8 cellular contexts compared by ENCODE assay signal in genomic region chr1:244047739-244048565, GRCh38. TPM values are rescaled to one million over a fixed set of nuclear protein-coding genes. Genes with fewer than 3 reads are reported as not detected.
DNase-seq lines count a peak whose midpoint lies in the region; ATAC-seq, FAIRE-seq and TF ChIP-seq lines count a peak whose summit lies in the region.

No MANE protein-coding gene starts in this region.

- H2BK12ac ChIP-seq in H1 (ENCODE audit: low read depth, low read length): no peak overlapping the region; the same call in 1 of the 2 replicates

- H3K56ac ChIP-seq in H1 (replicated peaks; ENCODE audit: insufficient read length, low read depth, low read length) (no peak overlapping the region), mesendoderm (ENCODE audit: low read length) (peak overlapping the region; percentile 94)

- H3K23ac ChIP-seq in H1 (ENCODE audit: insufficient read length) (no peak overlapping the region), mesendoderm (ENCODE audit: low read length) (no peak overlapping the region)

- H2BK20ac ChIP-seq in H1 (ENCODE audit: low read length): no peak overlapping the region

- H3K9ac ChIP-seq in H1 (replicated peaks in 1 of 4; ENCODE audit: extremely low read depth in 1 of 4, low read depth in 3 of 4, low read length in 3 of 4): peak overlapping the region in 3 of 4 experiments; percentile 52 to 77 (median 74); a peak in 6 of 7 replicates
- peak overlapping the region; percentile 87 for H3K9ac ChIP-seq in mesendoderm (ENCODE audit: low read length)

- H2AFZ ChIP-seq in H1 (ENCODE audit: low read length): peak overlapping the region; percentile 84

- FAIRE-seq in HTR-8/SVneo (lab: Jason Lieb, UNC) (peak; percentile 97), H1 (lab: Jason Lieb, UNC) (no peak)

- no peak overlapping the region for H4K91ac ChIP-seq in H1 (replicated peaks; ENCODE audit: insufficient read length, low read length)

- TF ChIP-seq POLR2A in H1 (IDR thresholded peaks at IDR 0.05; ENCODE audit: control extremely low read depth in 1 of 2, low read depth in 2 of 2, low read length in 2 of 2): peak in 1 of 2 experiments; percentile 45; a peak in 2 of 3 replicates

- H4K20me1 ChIP-seq in H1 (replicated peaks in 1 of 2; ENCODE audit: control insufficient read depth in 1 of 2, insufficient read depth in 2 of 2, low read length in 2 of 2): peaks cover 8 to 13% of the 10 kb centered on the region in 2 experiments

- peaks cover 14% of the 10 kb centered on the region for H3K23me2 ChIP-seq in H1 (ENCODE audit: low read depth, low read length)

- no peak overlapping the region for H2BK15ac ChIP-seq in H1 (ENCODE audit: low read length)
- no peak overlapping the region for H2BK15ac ChIP-seq in mesendoderm (replicated peaks; ENCODE audit: low read depth)

- no peaks in the 10 kb centered on the region for H3K4me1 Mint-ChIP-seq in Caco-2 (ENCODE audit: low read depth, unreplicated experiment)
- H3K4me1 Mint-ChIP-seq in activated CD8-positive, alpha-beta memory T cell treated with anti-CD3 and anti-CD28 coated beads, Interleukin-2, amount 10 ng/mL, durations not matched to agents 7 days and 5 days: peaks cover 23% of the 10 kb centered on the region

- H3K4me3 Mint-ChIP-seq in Caco-2 (ENCODE audit: unreplicated experiment): peak overlapping the region; percentile 85
- H3K4me3 Mint-ChIP-seq in activated CD8-positive, alpha-beta memory T cell treated with anti-CD3 and anti-CD28 coated beads, Interleukin-2, amount 10 ng/mL, durations not matched to agents 7 days and 5 days: peak overlapping the region; percentile 92

- no peaks in the 10 kb centered on the region for H3K9me3 Mint-ChIP-seq in Caco-2 (ENCODE audit: unreplicated experiment)
- no peaks in the 10 kb centered on the region for H3K9me3 Mint-ChIP-seq in activated CD8-positive, alpha-beta memory T cell treated with anti-CD3 and anti-CD28 coated beads, Interleukin-2, amount 10 ng/mL, durations not matched to agents 7 days and 5 days (ENCODE audit: low read depth)

- H3K18ac ChIP-seq in H1 (ENCODE audit: extremely low read depth, low read length) (no peak overlapping the region; the same call in 1 of the 2 replicates), mesendoderm (ENCODE audit: low read length) (no peak overlapping the region)

- H3K4ac ChIP-seq in H1 (replicated peaks; ENCODE audit: insufficient read length, low read depth, low read length) (no peak overlapping the region), mesendoderm (ENCODE audit: low read depth, low read length) (no peak overlapping the region)

- H3K9me3 ChIP-seq in Caco-2: no peaks in the 10 kb centered on the region
- H3K9me3 ChIP-seq in H1 (ENCODE audit: insufficient read depth in 2 of 2, low read depth in 1 of 2, low read length in 1 of 2): no peaks in the 10 kb centered on the region

- H4K8ac ChIP-seq in H1 (ENCODE audit: extremely low read depth, insufficient read depth, low read length): peak overlapping the region; percentile 94
- H4K8ac ChIP-seq in mesendoderm (ENCODE audit: low read depth, low read length): no peak overlapping the region

- peaks cover 10% of the 10 kb centered on the region for H3K27me3 Mint-ChIP-seq in Caco-2 (ENCODE audit: insufficient read depth, unreplicated experiment)
- peaks cover 39% of the 10 kb centered on the region for H3K27me3 Mint-ChIP-seq in activated CD8-positive, alpha-beta memory T cell treated with anti-CD3 and anti-CD28 coated beads, Interleukin-2, amount 10 ng/mL, durations not matched to agents 7 days and 5 days

- H3K4me2 ChIP-seq in H1 (ENCODE audit: insufficient read depth in 1 of 2, low read depth in 2 of 2, low read length in 2 of 2) (peak overlapping the region; percentile 81 to 87), mesendoderm (ENCODE audit: low read length) (peak overlapping the region; percentile 95)

- H3K4me1 ChIP-seq in Caco-2: 0 out of 2 replicates have a peak, but pooled peaks cover 11% of the 10 kb centered on the region
- peaks cover 3 to 18% (median 9%) of the 10 kb centered on the region in 4 experiments; a peak in 6 of 7 replicates for H3K4me1 ChIP-seq in H1 (replicated peaks in 1 of 4; ENCODE audit: control insufficient read depth in 3 of 4, insufficient read depth in 4 of 4, low read length in 3 of 4)
- H3K4me1 ChIP-seq in mesendoderm (ENCODE audit: control insufficient read depth, low read depth, low read length): peaks cover 4% of the 10 kb centered on the region

- no peak overlapping the region for H4K5ac ChIP-seq in H1 (ENCODE audit: insufficient read length, low read depth, low read length)
- H4K5ac ChIP-seq in mesendoderm (ENCODE audit: low read length): no peak overlapping the region

- H3K27ac Mint-ChIP-seq in Caco-2 (ENCODE audit: unreplicated experiment): peak overlapping the region; percentile 57
- peak overlapping the region; percentile 97 for H3K27ac Mint-ChIP-seq in activated CD8-positive, alpha-beta memory T cell treated with anti-CD3 and anti-CD28 coated beads, Interleukin-2, amount 10 ng/mL, durations not matched to agents 7 days and 5 days

- no peak for TF ChIP-seq EP300 in H1 (IDR thresholded peaks at IDR 0.05; ENCODE audit: borderline replicate concordance in 1 of 2, low read depth in 2 of 2, low read length in 2 of 2)

- no peak overlapping the region for H2BK120ac ChIP-seq in H1 (replicated peaks; ENCODE audit: low read depth, low read length)
- no peak overlapping the region for H2BK120ac ChIP-seq in mesendoderm (ENCODE audit: low read depth, low read length)

- POLR2A ChIA-PET in Caco-2 (lab: Charles Lee) (interaction anchor here (0.6 to 0.7 kb wide), 6 partner anchors 25 to 493 kb away, joined by 3 to 9 read pairs (median 4); no protein-coding TSS in a partner anchor), H1 (lab: Charles Lee; ENCODE audit: partially characterized antibody) (interaction anchor here (0.6 to 1.0 kb wide), 3 partner anchors 18 to 556 kb away, joined by 3 read pairs; no protein-coding TSS in a partner anchor)

- TF ChIP-seq RAD21 in H1 (IDR thresholded peaks at IDR 0.05 in 1 of 2, conservative IDR thresholded peaks at IDR 0.05 in 1 of 2; ENCODE audit: low read depth in 2 of 2, low read length in 2 of 2): no peak

- 1% methylated on average over 53 of the region's 81 CpGs; no CpG with 5 or more reads in 1 of the 2 experiments for WGBS in H1 (ENCODE audit: extremely low coverage in 1 of 2, insufficient coverage in 1 of 2, insufficient read length in 1 of 2, insufficient replicate concordance in 2 of 2, low coverage in 1 of 2, low lambda C conversion rate in 2 of 2, missing lambda C conversion rate in 1 of 2), 2 experiments
- WGBS in mesendoderm (ENCODE audit: extremely low coverage, insufficient coverage, low lambda C conversion rate): no CpG with 5 or more reads among the region's 81 CpGs

- no peak overlapping the region for H3K14ac ChIP-seq in H1 (ENCODE audit: insufficient read length)

- TF ChIP-seq CTCF in Caco-2 (IDR thresholded peaks at IDR 0.05; ENCODE audit: insufficient read depth in 1 of 2, low read depth in 1 of 2, low read length in 1 of 2, severe bottlenecking in 1 of 2, unreplicated experiment in 1 of 2): no peak
- no peak for TF ChIP-seq CTCF in H1 (IDR thresholded peaks at IDR 0.05; ENCODE audit: control extremely low read depth in 1 of 3, insufficient read depth in 1 of 3, low read depth in 1 of 3, low read length in 3 of 3)

- H2BK5ac ChIP-seq in H1 (ENCODE audit: low read depth, low read length): no peak overlapping the region; the same call in 1 of the 2 replicates
- H2BK5ac ChIP-seq in mesendoderm (ENCODE audit: low read length): peak overlapping the region; percentile 35

- CTCF ChIA-PET in Caco-2 (lab: Charles Lee): interaction anchor here (0.5 to 0.7 kb wide), 3 partner anchors 72 to 209 kb away, joined by 4 to 5 read pairs (median 5); no protein-coding TSS in a partner anchor
- CTCF ChIA-PET in activated CD8-positive, alpha-beta memory T cell treated with anti-CD3 and anti-CD28 coated beads, Interleukin-2, amount 10 ng/mL, durations not matched to agents 7 days and 5 days (lab: Charles Lee): interaction anchor here (1.0 to 2.0 kb wide), 3 partner anchors 10 to 273 kb away, joined by 3 to 6 read pairs (median 4); no protein-coding TSS in a partner anchor
- CTCF ChIA-PET in H1 (lab: Charles Lee; ENCODE audit: partially characterized antibody): interaction anchor here (1.6 kb wide), 1 partner anchor 25 kb away, joined by 3 read pairs; no protein-coding TSS in a partner anchor

- H3K27me3 ChIP-seq in Caco-2 (replicated peaks; ENCODE audit: control insufficient read depth, insufficient read depth, low read length) (no peaks in the 10 kb centered on the region), H1 (replicated peaks in 1 of 4; ENCODE audit: control insufficient read depth in 3 of 4, extremely low read depth in 1 of 4, insufficient read depth in 3 of 4, low read length in 3 of 4) (peaks cover 0 to 8% (median 5%) of the 10 kb centered on the region in 4 experiments; a peak in 3 of 7 replicates), mesendoderm (ENCODE audit: insufficient read depth, low read length, poor library complexity) (no peaks in the 10 kb centered on the region)

- intact Hi-C loops in Caco-2 (cut with micrococcal nuclease; ENCODE audit: unreplicated experiment): loop anchor here (1.0 to 10.0 kb wide), 4 partner anchors 41 to 225 kb away; partner anchors contain the start of gene AKT3

- DNase-seq in Caco-2 (peak; percentile 97 to 99), HTR-8/SVneo (ENCODE audit: insufficient read length, low spot score) (peak; percentile 96), NOMO-1 treated with DMSO at 0.1 percent for 48 hours (lab: John Stamatoyannopoulos, UW; ENCODE audit: unreplicated experiment) (peak; percentile 98), H1 (ENCODE audit: low read depth in 1 of 2, low spot score in 2 of 2) (peak; percentile 87 to 97), mesendoderm (peak; percentile 100)
- peak; percentile 99 for DNase-seq in activated CD8-positive, alpha-beta memory T cell treated with anti-CD3 and anti-CD28 coated beads, Interleukin-2, amount 10 ng/mL, durations not matched to agents 7 days and 5 days
- peak; percentile 96 for DNase-seq in stimulated activated CD8-positive, alpha-beta memory T cell treated with anti-CD3 and anti-CD28 coated beads, Interleukin-12 subunit alpha, Interleukin-12 subunit beta, amount 100 ng/mL, for 4 hours (ENCODE audit: low read depth)

- H3K79me1 ChIP-seq in H1 (ENCODE audit: low read depth, low read length): 0 out of 2 replicates have a peak, but pooled peaks cover 2% of the 10 kb centered on the region
- H3K79me1 ChIP-seq in mesendoderm (ENCODE audit: low read length): peaks cover 3% of the 10 kb centered on the region

- H3K36me3 Mint-ChIP-seq in Caco-2 (ENCODE audit: insufficient read depth, unreplicated experiment): peaks cover 5% of the 10 kb centered on the region
- H3K36me3 Mint-ChIP-seq in activated CD8-positive, alpha-beta memory T cell treated with anti-CD3 and anti-CD28 coated beads, Interleukin-2, amount 10 ng/mL, durations not matched to agents 7 days and 5 days: peaks cover 3% of the 10 kb centered on the region

- H2AK5ac ChIP-seq in H1 (ENCODE audit: low read depth, low read length): no peak overlapping the region
- H2AK5ac ChIP-seq in mesendoderm (ENCODE audit: low read length): no peak overlapping the region

- no TSS peak for BruUV-seq in Caco-2 (replicated peaks; lab: Mats Ljungman, UMichigan)

- H3K4me3 ChIP-seq in Caco-2 (ENCODE audit: low read depth, low read length) (peak overlapping the region; percentile 96), H1 (ENCODE audit: extremely low read depth in 1 of 4, insufficient read depth in 2 of 4, low read depth in 3 of 4, low read length in 4 of 4) (peak overlapping the region; percentile 85 to 99 (median 87)), mesendoderm (ENCODE audit: low read length) (peak overlapping the region; percentile 85)

- peak; percentile 78 for ATAC-seq in GM21381 (IDR thresholded peaks at IDR 0.05; ENCODE audit: unreplicated experiment)
- peak; percentile 94 for ATAC-seq in activated CD8-positive, alpha-beta memory T cell treated with anti-CD3 and anti-CD28 coated beads, Interleukin-2, amount 10 ng/mL, durations not matched to agents 7 days and 5 days

- H3K36me3 ChIP-seq in Caco-2 (ENCODE audit: control insufficient read depth, insufficient read depth, low read length) (no peaks in the 10 kb centered on the region), H1 (ENCODE audit: control insufficient read depth in 2 of 4, insufficient read depth in 4 of 4, low read length in 3 of 4) (no peaks in the 10 kb centered on the region), mesendoderm (ENCODE audit: control insufficient read depth, insufficient read depth, low read length) (no peaks in the 10 kb centered on the region)

- H3K79me2 ChIP-seq in H1 (ENCODE audit: control insufficient read depth in 1 of 2, insufficient read depth in 2 of 2, low read length in 2 of 2): peaks cover 0 to 36% of the 10 kb centered on the region in 2 experiments; a peak in 2 of 4 replicates
- peaks cover 20% of the 10 kb centered on the region for H3K79me2 ChIP-seq in mesendoderm (ENCODE audit: control insufficient read depth, insufficient read depth, low read length)

- H3K27ac ChIP-seq in H1 (ENCODE audit: low read depth, low read length) (peak overlapping the region; percentile 54), mesendoderm (ENCODE audit: low read depth, low read length) (peak overlapping the region; percentile 46)

RNA-seq across cellular contexts. Expression of gene ZBTB18, which starts 3.1 kb away (rescaled TPM):
- 8.8 and 8.9 TPM in 2 replicates for total RNA-seq in Caco-2 (2022)
- 1 to 10 TPM; 6.3 TPM for total RNA-seq in activated CD8-positive, alpha-beta memory T cell treated with anti-CD3 and anti-CD28 coated beads, Interleukin-2, amount 10 ng/mL, durations not matched to agents 7 days and 5 days
- 14.0 and 14.4 TPM in 2 replicates for total RNA-seq in H1 (2021; fragmentation: NEBNext Ultra II Directional; extraction: Animal tissue kit (Norgen Biotek cat#: 25700))
- polyA plus RNA-seq in H1 (2011; rRNA removed): 8.2 and 8.5 TPM in 2 replicates
- 8.6 TPM for polyA plus RNA-seq in H1 (2011; cell fraction: cytosol; rRNA removed)
- 17.3 TPM for polyA plus RNA-seq in H1 (2011; cell fraction: nucleus; rRNA removed)
- polyA plus RNA-seq in H1 (2012, experiment 1 of 2): 7.3 to 9.6 TPM (median 8.3 TPM) in 4 replicates
- 2.0 TPM for polyA plus RNA-seq in H1 (2012, experiment 2 of 2)
- 7.5 TPM for polyA plus RNA-seq in H1 (2013, experiment 1 of 2)
- 7.2 TPM for polyA plus RNA-seq in H1 (2013, experiment 2 of 2)
- 14.2 and 15.0 TPM in 2 replicates for polyA minus RNA-seq in H1 (2011; rRNA and poly(A)+ RNA removed)
- polyA minus RNA-seq in H1 (2011; cell fraction: cytosol; rRNA and poly(A)+ RNA removed): 11.5 TPM
- polyA minus RNA-seq in H1 (2011; cell fraction: nucleus; rRNA and poly(A)+ RNA removed): 8.1 TPM
- 5.9 TPM for polyA plus RNA-seq in mesendoderm (2013, experiment 1 of 2)
- polyA plus RNA-seq in mesendoderm (2013, experiment 2 of 2): 5.8 TPM

Comparison
In these comparisons a context has a peak if more than half of its experiments do, and no peak if none do; other contexts are left out.
1. Peak in every context shown above with its lines: DNase-seq, ATAC-seq, H3K4me3 ChIP-seq and H3K27ac ChIP-seq.